Comparison of ENCODE assay signal across 1 cellular context in the genomic region with DNA sequence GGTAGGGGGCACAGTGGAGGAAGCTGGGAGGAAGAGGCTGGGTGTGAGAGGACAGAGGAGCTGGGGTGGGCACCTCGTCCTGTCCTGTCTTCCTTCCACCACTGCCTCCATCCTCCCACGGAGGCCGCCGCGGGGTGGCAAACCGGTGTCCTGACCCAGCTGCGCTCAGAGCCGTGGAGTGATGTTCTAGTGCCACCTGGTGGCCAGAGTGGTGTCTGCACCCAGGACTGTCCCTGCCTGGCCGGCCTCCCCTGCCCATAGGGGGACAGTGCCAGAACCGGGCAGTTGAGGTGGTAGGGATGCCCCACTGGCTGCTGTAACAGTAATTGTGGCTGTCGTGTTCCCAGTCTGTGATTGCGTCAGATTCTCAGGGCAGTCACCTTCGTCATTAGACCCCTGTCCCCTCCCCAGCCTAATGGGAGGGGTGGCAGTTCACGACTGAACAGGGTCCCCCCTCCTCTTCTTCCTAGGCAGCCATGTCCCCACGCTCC.
TF ChIP-seq lines count a peak whose summit lies in the region.

No MANE protein-coding gene starts in this region.

TF ChIP-seq in K562, 482 proteins besides CTCF, POLR2A, EP300 and RAD21 (continues in another document):
- no peak for TF ChIP-seq ZNF280B (CRISPR knock-in tag; IDR thresholded peaks at IDR 0.05)
- TF ChIP-seq, protein P1, sequence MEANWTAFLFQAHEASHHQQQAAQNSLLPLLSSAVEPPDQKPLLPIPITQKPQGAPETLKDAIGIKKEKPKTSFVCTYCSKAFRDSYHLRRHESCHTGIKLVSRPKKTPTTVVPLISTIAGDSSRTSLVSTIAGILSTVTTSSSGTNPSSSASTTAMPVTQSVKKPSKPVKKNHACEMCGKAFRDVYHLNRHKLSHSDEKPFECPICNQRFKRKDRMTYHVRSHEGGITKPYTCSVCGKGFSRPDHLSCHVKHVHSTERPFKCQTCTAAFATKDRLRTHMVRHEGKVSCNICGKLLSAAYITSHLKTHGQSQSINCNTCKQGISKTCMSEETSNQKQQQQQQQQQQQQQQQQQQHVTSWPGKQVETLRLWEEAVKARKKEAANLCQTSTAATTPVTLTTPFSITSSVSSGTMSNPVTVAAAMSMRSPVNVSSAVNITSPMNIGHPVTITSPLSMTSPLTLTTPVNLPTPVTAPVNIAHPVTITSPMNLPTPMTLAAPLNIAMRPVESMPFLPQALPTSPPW (CRISPR knock-in tag; IDR thresholded peaks at IDR 0.05): peak; percentile 54
- no peak for TF ChIP-seq ZNF354B (CRISPR knock-in tag; IDR thresholded peaks at IDR 0.05)
- peak in 1 of 2 experiments; percentile 39; a peak in 1 of 4 replicates for TF ChIP-seq RCOR1 (IDR thresholded peaks at IDR 0.05; ENCODE audit: borderline replicate concordance in 1 of 2, low read depth in 2 of 2, low read length in 2 of 2)
- TF ChIP-seq MYNN (IDR thresholded peaks at IDR 0.05): peak; percentile 85; the same call in 1 of the 2 replicates
- no peak for TF ChIP-seq MYNN (CRISPR knock-in tag; IDR thresholded peaks at IDR 0.05)
- no peak for TF ChIP-seq PURB (CRISPR knock-in tag; IDR thresholded peaks at IDR 0.05; ENCODE audit: low read depth)
- no peak; the same call in 1 of the 2 replicates for TF ChIP-seq RBFOX2 (IDR thresholded peaks at IDR 0.05; ENCODE audit: low read depth, low read length)
- no peak for TF ChIP-seq CBX8 (IDR thresholded peaks at IDR 0.05; ENCODE audit: borderline replicate concordance, extremely low read depth, low read depth, low read length, poor library complexity, severe bottlenecking)
- no peak for TF ChIP-seq ZNF584 (CRISPR knock-in tag; IDR thresholded peaks at IDR 0.05; ENCODE audit: low read depth)
- TF ChIP-seq SMC3 (conservative IDR thresholded peaks at IDR 0.05; ENCODE audit: insufficient read depth, low read depth, low read length): peak; percentile 99
- no peak for TF ChIP-seq TCFL5 (CRISPR knock-in tag; conservative IDR thresholded peaks at IDR 0.05)
- no peak for TF ChIP-seq NCOA4 (IDR thresholded peaks at IDR 0.05; ENCODE audit: partially characterized antibody)
- TF ChIP-seq, protein P2, sequence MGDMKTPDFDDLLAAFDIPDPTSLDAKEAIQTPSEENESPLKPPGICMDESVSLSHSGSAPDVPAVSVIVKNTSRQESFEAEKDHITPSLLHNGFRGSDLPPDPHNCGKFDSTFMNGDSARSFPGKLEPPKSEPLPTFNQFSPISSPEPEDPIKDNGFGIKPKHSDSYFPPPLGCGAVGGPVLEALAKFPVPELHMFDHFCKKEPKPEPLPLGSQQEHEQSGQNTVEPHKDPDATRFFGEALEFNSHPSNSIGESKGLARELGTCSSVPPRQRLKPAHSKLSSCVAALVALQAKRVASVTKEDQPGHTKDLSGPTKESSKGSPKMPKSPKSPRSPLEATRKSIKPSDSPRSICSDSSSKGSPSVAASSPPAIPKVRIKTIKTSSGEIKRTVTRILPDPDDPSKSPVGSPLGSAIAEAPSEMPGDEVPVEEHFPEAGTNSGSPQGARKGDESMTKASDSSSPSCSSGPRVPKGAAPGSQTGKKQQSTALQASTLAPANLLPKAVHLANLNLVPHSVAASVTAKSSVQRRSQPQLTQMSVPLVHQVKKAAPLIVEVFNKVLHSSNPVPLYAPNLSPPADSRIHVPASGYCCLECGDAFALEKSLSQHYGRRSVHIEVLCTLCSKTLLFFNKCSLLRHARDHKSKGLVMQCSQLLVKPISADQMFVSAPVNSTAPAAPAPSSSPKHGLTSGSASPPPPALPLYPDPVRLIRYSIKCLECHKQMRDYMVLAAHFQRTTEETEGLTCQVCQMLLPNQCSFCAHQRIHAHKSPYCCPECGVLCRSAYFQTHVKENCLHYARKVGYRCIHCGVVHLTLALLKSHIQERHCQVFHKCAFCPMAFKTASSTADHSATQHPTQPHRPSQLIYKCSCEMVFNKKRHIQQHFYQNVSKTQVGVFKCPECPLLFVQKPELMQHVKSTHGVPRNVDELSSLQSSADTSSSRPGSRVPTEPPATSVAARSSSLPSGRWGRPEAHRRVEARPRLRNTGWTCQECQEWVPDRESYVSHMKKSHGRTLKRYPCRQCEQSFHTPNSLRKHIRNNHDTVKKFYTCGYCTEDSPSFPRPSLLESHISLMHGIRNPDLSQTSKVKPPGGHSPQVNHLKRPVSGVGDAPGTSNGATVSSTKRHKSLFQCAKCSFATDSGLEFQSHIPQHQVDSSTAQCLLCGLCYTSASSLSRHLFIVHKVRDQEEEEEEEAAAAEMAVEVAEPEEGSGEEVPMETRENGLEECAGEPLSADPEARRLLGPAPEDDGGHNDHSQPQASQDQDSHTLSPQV (IDR thresholded peaks at IDR 0.05): no peak
- TF ChIP-seq, protein P3, sequence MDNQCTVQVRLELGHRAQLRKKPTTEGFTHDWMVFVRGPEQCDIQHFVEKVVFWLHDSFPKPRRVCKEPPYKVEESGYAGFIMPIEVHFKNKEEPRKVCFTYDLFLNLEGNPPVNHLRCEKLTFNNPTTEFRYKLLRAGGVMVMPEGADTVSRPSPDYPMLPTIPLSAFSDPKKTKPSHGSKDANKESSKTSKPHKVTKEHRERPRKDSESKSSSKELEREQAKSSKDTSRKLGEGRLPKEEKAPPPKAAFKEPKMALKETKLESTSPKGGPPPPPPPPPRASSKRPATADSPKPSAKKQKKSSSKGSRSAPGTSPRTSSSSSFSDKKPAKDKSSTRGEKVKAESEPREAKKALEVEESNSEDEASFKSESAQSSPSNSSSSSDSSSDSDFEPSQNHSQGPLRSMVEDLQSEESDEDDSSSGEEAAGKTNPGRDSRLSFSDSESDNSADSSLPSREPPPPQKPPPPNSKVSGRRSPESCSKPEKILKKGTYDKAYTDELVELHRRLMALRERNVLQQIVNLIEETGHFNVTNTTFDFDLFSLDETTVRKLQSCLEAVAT (IDR thresholded peaks at IDR 0.05): 0 out of 4 replicates have a peak, but pooled peaks of 1 of the 2 experiments have one; percentile 9
- TF ChIP-seq, protein P4, sequence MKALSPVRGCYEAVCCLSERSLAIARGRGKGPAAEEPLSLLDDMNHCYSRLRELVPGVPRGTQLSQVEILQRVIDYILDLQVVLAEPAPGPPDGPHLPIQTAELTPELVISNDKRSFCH (CRISPR knock-in tag; IDR thresholded peaks at IDR 0.05): no peak
- TF ChIP-seq, protein P4 (tag; IDR thresholded peaks at IDR 0.05): peak; percentile 51; the same call in 1 of the 2 replicates
- no peak for TF ChIP-seq FOXJ3 (CRISPR knock-in tag; IDR thresholded peaks at IDR 0.05)
- TF ChIP-seq ELK3 (CRISPR knock-in tag; IDR thresholded peaks at IDR 0.05): no peak
- peak; percentile 97 for TF ChIP-seq ARID2 (IDR thresholded peaks at IDR 0.05)
- no peak for TF ChIP-seq PML (IDR thresholded peaks at IDR 0.05; ENCODE audit: low read length)
- TF ChIP-seq RB1 (IDR thresholded peaks at IDR 0.05; ENCODE audit: low read depth): peak; percentile 53; the same call in 1 of the 2 replicates
- peak; percentile 70 for TF ChIP-seq ARID4B (CRISPR knock-in tag; IDR thresholded peaks at IDR 0.05)
- TF ChIP-seq CXXC5 (CRISPR knock-in tag; IDR thresholded peaks at IDR 0.05): no peak
- TF ChIP-seq YY1 (IDR thresholded peaks at IDR 0.05; ENCODE audit: borderline replicate concordance in 1 of 3, control insufficient read depth in 1 of 3, extremely low read depth in 1 of 3, insufficient read depth in 3 of 3, insufficient read length in 1 of 3, insufficient replicate concordance in 2 of 3, low read depth in 1 of 3, low read length in 2 of 3): peak in 1 of 3 experiments; percentile 56
- peak; percentile 65 for TF ChIP-seq SP1 (CRISPR knock-in tag; IDR thresholded peaks at IDR 0.05)
- TF ChIP-seq MECOM (CRISPR knock-in tag; IDR thresholded peaks at IDR 0.05): no peak
- TF ChIP-seq BHLHE40 (IDR thresholded peaks at IDR 0.05; ENCODE audit: low read length): 0 out of 2 replicates have a peak, but pooled peaks have one; percentile 12
- no peak for TF ChIP-seq ARNT (IDR thresholded peaks at IDR 0.05)
- peak; percentile 63 for TF ChIP-seq MAX (CRISPR knock-in tag; IDR thresholded peaks at IDR 0.05)
- no peak for TF ChIP-seq ZFP1 (CRISPR knock-in tag; IDR thresholded peaks at IDR 0.05)
- peak; percentile 95 for TF ChIP-seq DEAF1 (CRISPR knock-in tag; IDR thresholded peaks at IDR 0.05)
- TF ChIP-seq TEAD1 (CRISPR knock-in tag; IDR thresholded peaks at IDR 0.05): 0 out of 4 replicates have a peak, but pooled peaks of 1 of the 2 experiments have one; percentile 49
- no peak for TF ChIP-seq ZNF655 (CRISPR knock-in tag; IDR thresholded peaks at IDR 0.05)
- TF ChIP-seq, protein P5, sequence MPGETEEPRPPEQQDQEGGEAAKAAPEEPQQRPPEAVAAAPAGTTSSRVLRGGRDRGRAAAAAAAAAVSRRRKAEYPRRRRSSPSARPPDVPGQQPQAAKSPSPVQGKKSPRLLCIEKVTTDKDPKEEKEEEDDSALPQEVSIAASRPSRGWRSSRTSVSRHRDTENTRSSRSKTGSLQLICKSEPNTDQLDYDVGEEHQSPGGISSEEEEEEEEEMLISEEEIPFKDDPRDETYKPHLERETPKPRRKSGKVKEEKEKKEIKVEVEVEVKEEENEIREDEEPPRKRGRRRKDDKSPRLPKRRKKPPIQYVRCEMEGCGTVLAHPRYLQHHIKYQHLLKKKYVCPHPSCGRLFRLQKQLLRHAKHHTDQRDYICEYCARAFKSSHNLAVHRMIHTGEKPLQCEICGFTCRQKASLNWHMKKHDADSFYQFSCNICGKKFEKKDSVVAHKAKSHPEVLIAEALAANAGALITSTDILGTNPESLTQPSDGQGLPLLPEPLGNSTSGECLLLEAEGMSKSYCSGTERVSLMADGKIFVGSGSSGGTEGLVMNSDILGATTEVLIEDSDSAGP (CRISPR knock-in tag; IDR thresholded peaks at IDR 0.05): no peak
- TF ChIP-seq NR3C1 (CRISPR knock-in tag; IDR thresholded peaks at IDR 0.05): no peak
